9 cellular contexts compared by ENCODE assay signal in the genomic region with DNA sequence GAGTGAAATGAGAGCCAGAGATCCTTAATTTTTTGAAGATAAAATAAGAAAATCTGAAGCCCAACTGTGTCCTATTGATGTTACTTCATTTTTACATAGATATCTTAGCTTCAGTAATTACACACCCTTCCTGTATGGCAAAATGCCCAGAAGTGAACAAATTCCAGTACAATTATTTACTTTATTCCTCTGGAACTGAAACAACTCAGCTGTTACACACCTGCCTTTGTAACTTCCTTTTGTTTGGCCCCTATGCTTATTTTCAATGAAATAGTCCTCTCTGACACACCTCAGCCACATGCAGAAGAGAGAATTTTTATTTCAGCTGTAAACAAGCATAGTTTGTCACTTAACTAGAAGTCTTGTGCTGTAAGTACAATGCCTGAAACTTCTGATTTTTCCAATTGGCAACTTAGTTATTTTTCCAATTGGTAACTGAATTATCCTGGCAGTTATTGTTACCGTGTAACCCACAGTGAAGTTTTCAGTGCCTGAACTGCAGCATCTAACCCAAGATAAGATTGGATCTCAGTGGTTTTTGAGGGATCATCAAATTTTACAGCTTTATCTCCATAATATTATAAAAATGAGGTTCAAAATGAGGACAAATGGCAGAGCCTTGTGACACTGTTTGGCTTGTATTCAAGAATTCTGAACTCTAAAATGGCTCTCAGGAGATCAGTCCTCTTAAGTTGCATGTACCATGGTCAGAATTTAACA.
DNase-seq lines count a peak whose midpoint lies in the region; ATAC-seq and TF ChIP-seq lines count a peak whose summit lies in the region.
"Had no signal": no experiment of that assay in that cellular context is flagged by ENCODE, and none has a peak within 500 bp of the region (broad histone marks: within the 10 kb centered on the region; RNA-seq: fewer than 3 reads in every experiment).

No MANE protein-coding gene starts in this region.

- H3K9me3 ChIP-seq in SK-N-SH (no peaks in the 10 kb centered on the region), heart left ventricle (no peaks in the 10 kb centered on the region)

- H3F3A ChIP-seq in SK-N-SH (replicated peaks; ENCODE audit: insufficient read depth): peaks cover 10% of the 10 kb centered on the region

- DNase-seq in NCI-H1694 treated with DMSO at 0.1 percent for 48 hours (lab: John Stamatoyannopoulos, UW) (peak; percentile 12), NCI-H1694 (lab: John Stamatoyannopoulos, UW) (no peak), SK-N-SH (no peak), heart left ventricle (peak in 1 of 5 donors; percentile 39), iPS-NIHi11 (ENCODE audit: low spot score) (no peak), SK-N-DZ (ENCODE audit: low spot score) (no peak)
- DNase-seq in activated T-cell treated with anti-CD3 and anti-CD28 coated beads, Interleukin-2, amount 50 U/mL, for 48 hours: no peak
- DNase-seq: H9 had no signal

- TF ChIP-seq POLR2A in heart left ventricle (IDR thresholded peaks at IDR 0.05): no peak

- TF ChIP-seq EP300 in SK-N-SH (IDR thresholded peaks at IDR 0.05; ENCODE audit: borderline replicate concordance in 1 of 2, low read depth in 1 of 2, low read length in 1 of 2): 0 out of 4 replicates have a peak, but pooled peaks of 1 of the 2 experiments have one; percentile 5

- no peak for TF ChIP-seq RAD21 in SK-N-SH (IDR thresholded peaks at IDR 0.05; ENCODE audit: low read length)

- H2AFZ ChIP-seq in SK-N-SH (ENCODE audit: low read depth): no peak overlapping the region

- H4K20me1 ChIP-seq in SK-N-SH (ENCODE audit: insufficient read depth): no peaks in the 10 kb centered on the region

- 42% methylated on average over 1 of the region's 1 CpG for WGBS in SK-N-SH (ENCODE audit: low lambda C conversion rate)
- 36 to 54% (median 42%) methylated on average over 1 of the region's 1 CpG for WGBS in heart left ventricle, 4 donors
- WGBS in urinary bladder: 18% methylated on average over 1 of the region's 1 CpG

- no peaks in the 10 kb centered on the region; the same call in 1 of the 2 replicates for H3K79me2 ChIP-seq in SK-N-SH (ENCODE audit: insufficient read depth)

- H3K4me1 ChIP-seq in SK-N-SH (ENCODE audit: control insufficient read depth in 1 of 2, insufficient read depth in 2 of 2, low read depth in 1 of 2, low read length in 1 of 2) (peaks cover 0 to 22% of the 10 kb centered on the region in 2 experiments; a peak in 2 of 4 replicates), heart left ventricle (peaks cover 0 to 31% (median 14%) of the 10 kb centered on the region in 12 donors), urinary bladder (ENCODE audit: insufficient read depth) (no peaks in the 10 kb centered on the region)

- H3K27me3 ChIP-seq in SK-N-SH (ENCODE audit: insufficient read depth) (no peaks in the 10 kb centered on the region), heart left ventricle (no peaks in the 10 kb centered on the region)

- peaks cover 0 to 5% of the 10 kb centered on the region in 2 experiments for H3K36me3 ChIP-seq in SK-N-SH (replicated peaks in 1 of 2; ENCODE audit: control insufficient read depth in 1 of 2, insufficient read depth in 2 of 2, low read length in 1 of 2)
- peaks cover 0 to 14% (median 0%) of the 10 kb centered on the region in 9 donors for H3K36me3 ChIP-seq in heart left ventricle
- no peaks in the 10 kb centered on the region for H3K36me3 ChIP-seq in urinary bladder (ENCODE audit: insufficient read depth)

- H3K4me3 ChIP-seq in SK-N-SH (ENCODE audit: low read depth in 2 of 2, low read length in 1 of 2) (no peak overlapping the region), heart left ventricle (no peak overlapping the region), urinary bladder (ENCODE audit: low read depth, low read length) (no peak overlapping the region)

- CTCF ChIA-PET in SK-N-SH (lab: Yijun Ruan, JAX): interaction anchor here (1.0 kb wide), 1 partner anchor 95 kb away, joined by 3 read pairs; no protein-coding TSS in a partner anchor

- peak in 3 of 4 donors; percentile 59 to 86 (median 65) for ATAC-seq in heart left ventricle

- POLR2A ChIA-PET in SK-N-SH (lab: Yijun Ruan, JAX): no interaction called here

- no peaks in the 10 kb centered on the region for H3K9me2 ChIP-seq in SK-N-SH

- 0 out of 2 replicates have a peak overlapping the region, but pooled peaks have one; percentile 35 for H3K4me2 ChIP-seq in SK-N-SH

- TF ChIP-seq CTCF in SK-N-SH (IDR thresholded peaks at IDR 0.05): no peak
- TF ChIP-seq CTCF in heart left ventricle (IDR thresholded peaks at IDR 0.05): no peak

- intact Hi-C loops in heart left ventricle (cut with DNase I): loop anchor here in 1 of 10 donors (5.0 kb wide), 1 partner anchor 82 kb away; a partner anchor contains a TSS

- H3K9ac ChIP-seq in SK-N-SH: no peak overlapping the region

- H3K27ac ChIP-seq in SK-N-SH (ENCODE audit: low read depth in 2 of 2, low read length in 1 of 2) (peak overlapping the region; percentile 8 to 50; a peak in 3 of 4 replicates), heart left ventricle (peak overlapping the region in 7 of 12 donors; percentile 4 to 53 (median 42)), urinary bladder (ENCODE audit: low read depth) (peak overlapping the region; percentile 2)

TF ChIP-seq in SK-N-SH, 30 proteins besides CTCF, POLR2A, EP300 and RAD21:
- TF ChIP-seq, protein P1, sequence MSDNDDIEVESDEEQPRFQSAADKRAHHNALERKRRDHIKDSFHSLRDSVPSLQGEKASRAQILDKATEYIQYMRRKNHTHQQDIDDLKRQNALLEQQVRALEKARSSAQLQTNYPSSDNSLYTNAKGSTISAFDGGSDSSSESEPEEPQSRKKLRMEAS (IDR thresholded peaks at IDR 0.05; ENCODE audit: low read depth): no peak
- peak; percentile 64 for TF ChIP-seq TCF12 (IDR thresholded peaks at IDR 0.05)
- TF ChIP-seq RFX5 (IDR thresholded peaks at IDR 0.05; ENCODE audit: low read length): no peak
- no peak; the same call in 1 of the 2 replicates for TF ChIP-seq GATA2 (CRISPR knock-in tag; IDR thresholded peaks at IDR 0.05)
- TF ChIP-seq JUND (IDR thresholded peaks at IDR 0.05): no peak
- TF ChIP-seq NFIC (IDR thresholded peaks at IDR 0.05; ENCODE audit: borderline replicate concordance): peak; percentile 75
- no peak for TF ChIP-seq NRF1 (IDR thresholded peaks at IDR 0.05; ENCODE audit: low read depth, low read length)
- TF ChIP-seq, protein P2, sequence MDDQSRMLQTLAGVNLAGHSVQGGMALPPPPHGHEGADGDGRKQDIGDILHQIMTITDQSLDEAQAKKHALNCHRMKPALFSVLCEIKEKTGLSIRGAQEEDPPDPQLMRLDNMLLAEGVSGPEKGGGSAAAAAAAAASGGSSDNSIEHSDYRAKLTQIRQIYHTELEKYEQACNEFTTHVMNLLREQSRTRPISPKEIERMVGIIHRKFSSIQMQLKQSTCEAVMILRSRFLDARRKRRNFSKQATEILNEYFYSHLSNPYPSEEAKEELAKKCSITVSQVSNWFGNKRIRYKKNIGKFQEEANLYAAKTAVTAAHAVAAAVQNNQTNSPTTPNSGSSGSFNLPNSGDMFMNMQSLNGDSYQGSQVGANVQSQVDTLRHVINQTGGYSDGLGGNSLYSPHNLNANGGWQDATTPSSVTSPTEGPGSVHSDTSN (IDR thresholded peaks at IDR 0.05): no peak
- no peak for TF ChIP-seq ELF1 (IDR thresholded peaks at IDR 0.05)
- TF ChIP-seq TAF1 (IDR thresholded peaks at IDR 0.05; ENCODE audit: borderline replicate concordance, low read depth, low read length): no peak
